23 cellular contexts compared by ENCODE assay signal in genomic region chr10:13483951-13484350, GRCh38. TPM values are rescaled to one million over a fixed set of nuclear protein-coding genes. Genes with fewer than 3 reads are reported as not detected.
A peak's percentile ranks its signal among the peaks of the same experiment; 100 is the strongest.
DNase-seq lines count a peak whose midpoint lies in the region; ATAC-seq, FAIRE-seq and TF ChIP-seq lines count a peak whose summit lies in the region.
"Had no signal": no experiment of that assay in that cellular context is flagged by ENCODE, and none has a peak within 500 bp of the region (broad histone marks: within the 10 kb centered on the region; RNA-seq: fewer than 3 reads in every experiment).

No MANE protein-coding gene starts in this region.

- no peak for TF ChIP-seq CTCF in prostate gland (IDR thresholded peaks at IDR 0.05)
- no peak for TF ChIP-seq CTCF in HepG2 (CRISPR knock-in tag; IDR thresholded peaks at IDR 0.05)

- WGBS in prostate gland = 61% methylated on average over 9 of the region's 9 CpGs
- 98% methylated on average over 9 of the region's 9 CpGs for WGBS in HepG2 (ENCODE audit: low lambda C conversion rate)

- DNase-seq in DMS153 (lab: John Stamatoyannopoulos, UW) = peak; percentile 19
- DNase-seq in DMS153 treated with DMSO at 0.1 percent for 48 hours (lab: John Stamatoyannopoulos, UW; ENCODE audit: unreplicated experiment) = no peak
- no peak for DNase-seq in T-helper 17 cell
- DNase-seq in prostate gland (ENCODE audit: low spot score) = peak; percentile 18
- no peak for DNase-seq in HepG2 (ENCODE audit: low spot score)
- DNase-seq in GDM1 (lab: John Stamatoyannopoulos, UW) = no peak
- DNase-seq in DMS114 treated with DMSO at 0.1 percent for 48 hours (lab: John Stamatoyannopoulos, UW; ENCODE audit: unreplicated experiment) = no peak
- DNase-seq: activated CD8-positive, alpha-beta memory T cell treated with anti-CD3 and anti-CD28 coated beads for 24 hours; natural killer cell; NCI-H2171; NCI-H526; pancreas; stimulated activated naive CD8-positive, alpha-beta T cell treated with anti-CD3 and anti-CD28 coated beads, Interleukin-15, amount 100 ng/mL, for 72 hours; upper lobe of right lung had no signal

- TF ChIP-seq RAD21 in HepG2 (CRISPR knock-in tag; IDR thresholded peaks at IDR 0.05) = no peak

- no peak overlapping the region for H3K27ac Mint-ChIP-seq in T-helper 17 cell
- H3K27ac Mint-ChIP-seq: activated T-helper 1 cell treated with anti-CD3 and anti-CD28 coated beads, Interleukin-12 subunit alpha, Interleukin-12 subunit beta, Interleukin-2, Interleukin-4 antibody, amounts not matched to agents 30 ng/mL and 10 ng/mL and 1 ng/mL, durations not matched to agents 14 hours and 24 hours and 36 hours; natural killer cell; T-helper 2 cell treated with Interferon-gamma antibody and Interleukin-4, amounts not matched to agents 5 μg/mL and 100 μg/mL, for 36 hours had no signal

- no peaks in the 10 kb centered on the region for H4K20me1 ChIP-seq in HepG2 (ENCODE audit: insufficient read depth, low read length)
- H4K20me1 ChIP-seq: BLaER1 had no signal

- POLR2A ChIA-PET in HepG2 (lab: Yijun Ruan, JAX) = no interaction called here

- H2AFZ ChIP-seq in HepG2 (ENCODE audit: low read length) = no peak overlapping the region
- H2AFZ ChIP-seq: hepatocyte had no signal

- no peak overlapping the region for H3K4me3 Mint-ChIP-seq in T-helper 17 cell
- H3K4me3 Mint-ChIP-seq: activated T-helper 1 cell treated with anti-CD3 and anti-CD28 coated beads, Interleukin-12 subunit alpha, Interleukin-12 subunit beta, Interleukin-2, Interleukin-4 antibody, amounts not matched to agents 30 ng/mL and 10 ng/mL and 1 ng/mL, durations not matched to agents 14 hours and 24 hours and 36 hours; natural killer cell; stimulated activated naive CD8-positive, alpha-beta T cell treated with anti-CD3 and anti-CD28 coated beads, Interleukin-15, amount 100 ng/mL, for 72 hours; T-helper 2 cell treated with Interferon-gamma antibody and Interleukin-4, amounts not matched to agents 5 μg/mL and 100 μg/mL, for 36 hours; WTC11 had no signal

- peak; percentile 54 for ATAC-seq in HG02610 (IDR thresholded peaks at IDR 0.05; ENCODE audit: unreplicated experiment)
- peak; percentile 40 for ATAC-seq in T-helper 17 cell
- no peak for ATAC-seq in HepG2
- ATAC-seq: natural killer cell; stimulated activated naive CD8-positive, alpha-beta T cell treated with anti-CD3 and anti-CD28 coated beads, Interleukin-15, amount 100 ng/mL, for 72 hours; upper lobe of right lung; WTC11 had no signal

- no peak overlapping the region for H3K27ac ChIP-seq in prostate gland
- H3K27ac ChIP-seq in HepG2 (ENCODE audit: extremely low read length, insufficient read depth, low read length) = no peak overlapping the region
- H3K27ac ChIP-seq: 22Rv1, BLaER1, hepatocyte, KMS-11, pancreas, upper lobe of right lung had no signal

- peaks cover 60% of the 10 kb centered on the region for H3K27me3 Mint-ChIP-seq in T-helper 17 cell

- TF ChIP-seq POLR2A in prostate gland (IDR thresholded peaks at IDR 0.05) (no peak), HepG2 (IDR thresholded peaks at IDR 0.05; ENCODE audit: insufficient read depth in 1 of 2, low read depth in 2 of 2, low read length in 2 of 2) (no peak)

- intact Hi-C loops in prostate gland (cut with DNase I) (no loop called here), HepG2 (cut with micrococcal nuclease; ENCODE audit: unreplicated experiment) (no loop called here)

- H3K4me3 ChIP-seq in prostate gland (no peak overlapping the region), HepG2 (replicated peaks in 1 of 3; ENCODE audit: insufficient read depth in 1 of 3, low read depth in 2 of 3, low read length in 3 of 3) (no peak overlapping the region)
- H3K4me3 ChIP-seq: BLaER1, hepatocyte, pancreas, upper lobe of right lung had no signal

- H3K9ac ChIP-seq in HepG2 (ENCODE audit: insufficient read depth, low read depth, low read length) = no peak overlapping the region
- H3K9ac ChIP-seq: BLaER1, KMS-11 had no signal

- in situ Hi-C loops in HepG2 (cut with HindIII; ENCODE audit: extremely low pct_ligation_motif_present, low pct_unique_long_range_greater_than_20kb) = no loop called here

- H3K27me3 ChIP-seq in prostate gland (replicated peaks; ENCODE audit: insufficient read depth) (no peaks in the 10 kb centered on the region), HepG2 (ENCODE audit: control insufficient read depth in 1 of 2, insufficient read depth in 2 of 2, low read length in 2 of 2) (no peaks in the 10 kb centered on the region)
- H3K27me3 ChIP-seq: BLaER1, hepatocyte, pancreas, upper lobe of right lung had no signal

- FAIRE-seq in HepG2 (lab: Jason Lieb, UNC) = no peak
- FAIRE-seq: islet of Langerhans, pancreas had no signal

- peaks cover 2% of the 10 kb centered on the region for H3K36me3 Mint-ChIP-seq in T-helper 17 cell (ENCODE audit: low read depth)
- H3K36me3 Mint-ChIP-seq: natural killer cell, WTC11 had no signal

- CTCF ChIA-PET in HepG2 (lab: Yijun Ruan, JAX; ENCODE audit: low intra/inter-chr PET ratio, low total read pairs) = no interaction called here

- no peaks in the 10 kb centered on the region for H3K79me2 ChIP-seq in HepG2 (ENCODE audit: insufficient read depth, low read length)
- H3K79me2 ChIP-seq: hepatocyte had no signal

- no peaks in the 10 kb centered on the region for H3K4me1 ChIP-seq in prostate gland (replicated peaks)
- H3K4me1 ChIP-seq in HepG2 (ENCODE audit: insufficient read depth, low read length) = no peaks in the 10 kb centered on the region
- H3K4me1 ChIP-seq: pancreas, upper lobe of right lung had no signal

- H3K36me3 ChIP-seq in prostate gland (no peaks in the 10 kb centered on the region), HepG2 (replicated peaks in 1 of 2; ENCODE audit: control insufficient read depth in 1 of 2, insufficient read depth in 2 of 2, low read length in 2 of 2) (peaks cover 4 to 37% of the 10 kb centered on the region in 2 experiments; a peak in 4 of 5 replicates)
- H3K36me3 ChIP-seq: BLaER1, pancreas, upper lobe of right lung had no signal

- no peaks in the 10 kb centered on the region for H3K9me3 ChIP-seq in T-helper 17 cell (ENCODE audit: control insufficient read depth, low read length, poor library complexity, severe bottlenecking)
- H3K9me3 ChIP-seq in prostate gland = no peaks in the 10 kb centered on the region
- H3K9me3 ChIP-seq in HepG2 (ENCODE audit: low read length) = no peaks in the 10 kb centered on the region
- H3K9me3 ChIP-seq: BLaER1, pancreas, upper lobe of right lung had no signal

- peaks cover 4% of the 10 kb centered on the region for H3K4me1 Mint-ChIP-seq in T-helper 17 cell
- H3K4me1 Mint-ChIP-seq: natural killer cell had no signal

- TF ChIP-seq EP300 in HepG2 (IDR thresholded peaks at IDR 0.05; ENCODE audit: low read depth in 2 of 2, low read length in 2 of 2) = no peak
- TF ChIP-seq EP300 in HepG2 (CRISPR knock-in tag; IDR thresholded peaks at IDR 0.05; ENCODE audit: borderline replicate concordance) = no peak

- no peak overlapping the region for H3K4me2 ChIP-seq in HepG2 (ENCODE audit: low read depth, low read length)
- H3K4me2 ChIP-seq: BLaER1, hepatocyte, KMS-11 had no signal

- BruUV-seq in HepG2 (replicated peaks; lab: Mats Ljungman, UMichigan) = no TSS peak

TF ChIP-seq in HepG2, 621 proteins besides CTCF, POLR2A, EP300 and RAD21 (continues in another document):
- no peak for TF ChIP-seq SUZ12 (IDR thresholded peaks at IDR 0.05; ENCODE audit: low read depth, low read length)
- no peak for TF ChIP-seq ZNF768 (CRISPR knock-in tag; IDR thresholded peaks at IDR 0.05)
- no peak for TF ChIP-seq CBFB (CRISPR knock-in tag; IDR thresholded peaks at IDR 0.05)
- no peak for TF ChIP-seq FOXJ3 (CRISPR knock-in tag; IDR thresholded peaks at IDR 0.05; ENCODE audit: borderline replicate concordance)
- TF ChIP-seq ZIK1 (CRISPR knock-in tag; IDR thresholded peaks at IDR 0.05; ENCODE audit: borderline replicate concordance, low read depth) = no peak
- TF ChIP-seq KLF9 (CRISPR knock-in tag; IDR thresholded peaks at IDR 0.05; ENCODE audit: low read depth) = no peak
- no peak for TF ChIP-seq ZNF124 (CRISPR knock-in tag; IDR thresholded peaks at IDR 0.05)
- no peak for TF ChIP-seq SOX6 (IDR thresholded peaks at IDR 0.05)
- TF ChIP-seq SOX6 (CRISPR knock-in tag; IDR thresholded peaks at IDR 0.05) = no peak
- no peak for TF ChIP-seq ZBTB14 (CRISPR knock-in tag; IDR thresholded peaks at IDR 0.05)

RNA-seq across cellular contexts. Expression of gene BEND7, which starts 44.9 kb away (rescaled TPM):
- total RNA-seq in T-helper 17 cell (under 1 TPM in 1 of 2 donors, not detected in 1; 0.76 TPM), prostate gland (10 to 100 TPM; 10.1 to 44.5 TPM), HepG2 (2016; rRNA removed; fragmentation: Illumina TruSeq; extraction: Trizol) (15.4 and 17.1 TPM in 2 replicates)
- 10.7 and 11.7 TPM in 2 replicates for total RNA-seq in HepG2 (2016; cell fraction: cytosol; rRNA removed; fragmentation: Illumina TruSeq; extraction: Trizol; ENCODE audit: low read depth)
- 13.3 and 14.4 TPM in 2 replicates for total RNA-seq in HepG2 (2016; cell fraction: insoluble cytoplasmic fraction; rRNA removed; fragmentation: Illumina TruSeq; extraction: Trizol)
- total RNA-seq in HepG2 (2016; cell fraction: membrane; rRNA removed; fragmentation: Illumina TruSeq; extraction: Trizol) = 27.9 and 29.9 TPM in 2 replicates
- 16.7 and 20.0 TPM in 2 replicates for total RNA-seq in HepG2 (2016; cell fraction: nucleus; rRNA removed; fragmentation: Illumina TruSeq; extraction: Trizol)
- polyA plus RNA-seq in HepG2 (2011; rRNA removed) = 13.5 and 14.1 TPM in 2 replicates
- 5.9 and 10.6 TPM in 2 replicates for polyA plus RNA-seq in HepG2 (2011; cell fraction: cytosol; rRNA removed)
- 16.0 and 21.8 TPM in 2 replicates for polyA plus RNA-seq in HepG2 (2011; cell fraction: nucleus; rRNA removed)
- polyA plus RNA-seq in HepG2 (2012) = 24.3 and 27.7 TPM in 2 replicates
- polyA plus RNA-seq in HepG2 (2016; cell fraction: cytosol; fragmentation: Illumina TruSeq; extraction: Trizol; ENCODE audit: low read depth) = 20.2 and 23.1 TPM in 2 replicates
- polyA plus RNA-seq in HepG2 (2016; cell fraction: insoluble cytoplasmic fraction; fragmentation: Illumina TruSeq; extraction: Trizol; ENCODE audit: low read depth) = 18.4 and 20.3 TPM in 2 replicates
- polyA plus RNA-seq in HepG2 (2016; cell fraction: membrane; fragmentation: Illumina TruSeq; extraction: Trizol; ENCODE audit: low read depth) = 28.6 and 31.7 TPM in 2 replicates
- 29.5 and 33.1 TPM in 2 replicates for polyA plus RNA-seq in HepG2 (2016; cell fraction: nucleus; fragmentation: Illumina TruSeq; extraction: Trizol; ENCODE audit: insufficient read depth, low read depth)
- 0.07 and 7.3 TPM in 2 replicates for polyA minus RNA-seq in HepG2 (2011; rRNA and poly(A)+ RNA removed; ENCODE audit: low replicate concordance)
- 16.1 and 17.6 TPM in 2 replicates for polyA minus RNA-seq in HepG2 (2011; cell fraction: cytosol; rRNA and poly(A)+ RNA removed)
- 17.8 and 27.0 TPM in 2 replicates for polyA minus RNA-seq in HepG2 (2011; cell fraction: nucleus; rRNA and poly(A)+ RNA removed)
- total RNA-seq: activated T-helper 1 cell treated with anti-CD3 and anti-CD28 coated beads, Interleukin-12 subunit alpha, Interleukin-12 subunit beta, Interleukin-2, Interleukin-4 antibody, amounts not matched to agents 30 ng/mL and 10 ng/mL and 1 ng/mL, durations not matched to agents 14 hours and 24 hours and 36 hours had no signal

Comparison
In these comparisons a context has a peak if more than half of its experiments do, and no peak if none do; other contexts are left out.
1. DNase-seq: peak in DMS153 (single experiment) and prostate gland (single experiment); none in DMS153 treated with DMSO at 0.1 percent for 48 hours (single experiment), T-helper 17 cell (0 of 3), HepG2 (single experiment), GDM1 (single experiment) and DMS114 treated with DMSO at 0.1 percent for 48 hours (single experiment).
2. RNA of gene BEND7, which starts 44.9 kb away (total RNA-seq): 10.1 to 44.5 TPM in prostate gland and 10.7 to 29.9 TPM in HepG2; 0.76 TPM in T-helper 17 cell; every median in the first group is over 4 times any median in the second.